In genomic region chr2:160973991-160974390, GRCh38 we compare ENCODE assay signal across 18 cellular contexts.
DNase-seq lines count a peak whose midpoint lies in the region; ATAC-seq, FAIRE-seq and TF ChIP-seq lines count a peak whose summit lies in the region.
"Had no signal": no experiment of that assay in that cellular context is flagged by ENCODE, and none has a peak within 500 bp of the region (broad histone marks: within the 10 kb centered on the region; RNA-seq: fewer than 3 reads in every experiment).

No MANE protein-coding gene starts in this region.

- peaks cover 3% of the 10 kb centered on the region for H3K4me1 Mint-ChIP-seq in endodermal cell
- H3K4me1 Mint-ChIP-seq: CD4-positive, CD25-positive, alpha-beta regulatory T cell had no signal

- no peaks in the 10 kb centered on the region for H3K27me3 Mint-ChIP-seq in endodermal cell (ENCODE audit: insufficient read depth)

- peaks cover 4% of the 10 kb centered on the region for H3K9me3 Mint-ChIP-seq in endodermal cell

- H3K4me3 ChIP-seq in HCT116 (replicated peaks in 1 of 2; ENCODE audit: low read depth in 1 of 2, low read length in 2 of 2) = no peak overlapping the region
- H3K4me3 ChIP-seq in Loucy (ENCODE audit: low read length, poor library complexity, severe bottlenecking) = no peak overlapping the region
- no peak overlapping the region for H3K4me3 ChIP-seq in endodermal cell (ENCODE audit: low read length)

- H3K36me3 ChIP-seq in HCT116 (ENCODE audit: control insufficient read depth in 1 of 2, insufficient read depth in 2 of 2, low read length in 2 of 2) (no peaks in the 10 kb centered on the region), Loucy (ENCODE audit: insufficient read depth, low read length) (no peaks in the 10 kb centered on the region), endodermal cell (ENCODE audit: control insufficient read depth, insufficient read depth, low read length) (no peaks in the 10 kb centered on the region)
- H3K36me3 ChIP-seq: BE2C had no signal

- FAIRE-seq in H54 (lab: Jason Lieb, UNC) = no peak
- FAIRE-seq: GM12891, HepG2 had no signal

- H3K79me2 ChIP-seq in HCT116 (ENCODE audit: insufficient read depth, low read length) = no peaks in the 10 kb centered on the region
- H3K79me2 ChIP-seq in Loucy (ENCODE audit: insufficient read depth, low read length) = no peaks in the 10 kb centered on the region

- no peaks in the 10 kb centered on the region for H3K9me3 ChIP-seq in HCT116 (ENCODE audit: control insufficient read depth in 1 of 2, insufficient read depth in 1 of 2, low read depth in 1 of 2, low read length in 2 of 2)
- H3K9me3 ChIP-seq in Loucy (ENCODE audit: insufficient read depth, low read depth, low read length) = peaks cover 7% of the 10 kb centered on the region
- peaks cover 6% of the 10 kb centered on the region for H3K9me3 ChIP-seq in endodermal cell (ENCODE audit: control insufficient read depth, low read length)
- H3K9me3 ChIP-seq: BE2C had no signal

- DNase-seq in HCT116 (ENCODE audit: low read depth, low spot score) = no peak
- no peak for DNase-seq in endodermal cell
- no peak for DNase-seq in H54 (ENCODE audit: insufficient read length, low spot score)
- no peak for DNase-seq in left cardiac atrium
- no peak for DNase-seq in nucleus accumbens (lab: John Stamatoyannopoulos, UW)
- DNase-seq: ACHN; BE2C; C1 segment of cervical spinal cord; CD4-positive, CD25-positive, alpha-beta regulatory T cell; CD8-positive, alpha-beta memory T cell; COR-L47; DMS 273 treated with DMSO at 0.1 percent for 48 hours; DMS53; GOT3; H9 had no signal

- CTCF ChIA-PET in HCT116 (lab: Charles Lee) = interaction anchor here (0.6 to 1.2 kb wide), 2 partner anchors 90 to 650 kb away, joined by 4 read pairs; no protein-coding TSS in a partner anchor

- TF ChIP-seq CTCF in HCT116 (IDR thresholded peaks at IDR 0.05 in 2 of 3, conservative IDR thresholded peaks at IDR 0.05 in 1 of 3; ENCODE audit: borderline replicate concordance in 1 of 3, insufficient read depth in 1 of 3, low read depth in 2 of 3, low read length in 2 of 3) (no peak), Loucy (conservative IDR thresholded peaks at IDR 0.05; ENCODE audit: low read length) (no peak), endodermal cell (conservative IDR thresholded peaks at IDR 0.05) (peak; percentile 43)

- H4K20me1 ChIP-seq in HCT116 (ENCODE audit: insufficient read depth) (no peaks in the 10 kb centered on the region), Loucy (ENCODE audit: insufficient read depth, low read length, poor library complexity, severe bottlenecking) (no peaks in the 10 kb centered on the region)

- no peaks in the 10 kb centered on the region for H3F3A ChIP-seq in Loucy (ENCODE audit: low read depth)

- no TSS peak for BruUV-seq in HCT116 (replicated peaks; lab: Mats Ljungman, UMichigan)

- H3K4me2 ChIP-seq in HCT116 (ENCODE audit: low read length) (no peak overlapping the region), Loucy (ENCODE audit: low read depth, low read length, poor library complexity, severe bottlenecking) (no peak overlapping the region)

- H3K27ac ChIP-seq in HCT116 (ENCODE audit: low read depth, low read length) (no peak overlapping the region), endodermal cell (ENCODE audit: low read depth, low read length) (no peak overlapping the region)

- no peaks in the 10 kb centered on the region for H3K36me3 Mint-ChIP-seq in endodermal cell (ENCODE audit: low read depth)
- H3K36me3 Mint-ChIP-seq: CD4-positive, CD25-positive, alpha-beta regulatory T cell had no signal

- H3K4me3 Mint-ChIP-seq in endodermal cell = no peak overlapping the region
- H3K4me3 Mint-ChIP-seq: CD4-positive, CD25-positive, alpha-beta regulatory T cell; CD8-positive, alpha-beta memory T cell; H9 had no signal

- peaks cover 0 to 4% of the 10 kb centered on the region in 2 experiments; a peak in 3 of 4 replicates for H3K4me1 ChIP-seq in HCT116 (ENCODE audit: control insufficient read depth in 1 of 2, insufficient read depth in 2 of 2, low read length in 2 of 2)
- no peaks in the 10 kb centered on the region for H3K4me1 ChIP-seq in Loucy (ENCODE audit: insufficient read depth, low read length, poor library complexity, severe bottlenecking)
- peaks cover 2% of the 10 kb centered on the region for H3K4me1 ChIP-seq in endodermal cell (ENCODE audit: control insufficient read depth, insufficient read depth, low read length)
- H3K4me1 ChIP-seq: BE2C had no signal

- no peak overlapping the region for H3K27ac Mint-ChIP-seq in endodermal cell
- H3K27ac Mint-ChIP-seq: CD4-positive, CD25-positive, alpha-beta regulatory T cell; CD8-positive, alpha-beta memory T cell; H9 had no signal

- H3K27me3 ChIP-seq in HCT116 (ENCODE audit: insufficient read depth, low read length) = no peaks in the 10 kb centered on the region
- H3K27me3 ChIP-seq in Loucy (ENCODE audit: insufficient read depth, low read length, poor library complexity, severe bottlenecking) = no peaks in the 10 kb centered on the region
- H3K27me3 ChIP-seq in endodermal cell (ENCODE audit: control insufficient read depth, insufficient read depth, low read length, poor library complexity, severe bottlenecking) = no peaks in the 10 kb centered on the region
- H3K27me3 ChIP-seq: BE2C had no signal

- no peak overlapping the region for H2AFZ ChIP-seq in HCT116 (ENCODE audit: low read depth, low read length, poor library complexity, severe bottlenecking)
- peak overlapping the region; percentile 38; the same call in 1 of the 2 replicates for H2AFZ ChIP-seq in Loucy (ENCODE audit: low read length)

- H3K9me2 ChIP-seq in HCT116 (ENCODE audit: insufficient read depth) (no peaks in the 10 kb centered on the region), Loucy (replicated peaks; ENCODE audit: low read depth, low read length) (no peaks in the 10 kb centered on the region)

- no peak for TF ChIP-seq POLR2A in HCT116 (IDR thresholded peaks at IDR 0.05; ENCODE audit: borderline replicate concordance, extremely low read depth, insufficient read depth, insufficient read length)
- no peak for TF ChIP-seq POLR2A in H54 (IDR thresholded peaks at IDR 0.05; ENCODE audit: low read depth, low read length)

- H3K9ac ChIP-seq in HCT116 (ENCODE audit: low read length) (no peak overlapping the region), Loucy (ENCODE audit: low read depth, low read length, poor library complexity, severe bottlenecking) (no peak overlapping the region), endodermal cell (ENCODE audit: extremely low read depth, low read length, poor library complexity, severe bottlenecking) (no peak overlapping the region)

- TF ChIP-seq RAD21 in HCT116 (IDR thresholded peaks at IDR 0.05; ENCODE audit: low read depth) = no peak

- intact Hi-C loops in HCT116 (cut with micrococcal nuclease) = no loop called here
- intact Hi-C loops in left cardiac atrium (cut with DNase I) = loop anchor here in 1 of 2 donors (5.0 to 10.0 kb wide), 3 partner anchors 647 to 869 kb away; no protein-coding TSS in a partner anchor

- RAD21 ChIA-PET in HCT116 (lab: Charles Lee; ENCODE audit: low non-redundant PET in 1 of 2, low total read pairs in 2 of 2, uncharacterized antibody in 2 of 2, unreplicated experiment in 2 of 2) = no interaction called here

- POLR2A ChIA-PET in HCT116 (lab: Charles Lee) = no interaction called here

- ATAC-seq in HCT116 = peak; percentile 69
- no peak for ATAC-seq in left cardiac atrium
- ATAC-seq: HepG2 had no signal

TF ChIP-seq in HCT116, 20 proteins besides CTCF, POLR2A, EP300 and RAD21:
- TF ChIP-seq POLR2AphosphoS5 (IDR thresholded peaks at IDR 0.05; ENCODE audit: low read depth, low read length) (no peak), ZBTB33 (IDR thresholded peaks at IDR 0.05; ENCODE audit: extremely low read depth, insufficient replicate concordance, low read length) (no peak), ELF1 (IDR thresholded peaks at IDR 0.05; ENCODE audit: borderline replicate concordance, low read depth) (no peak), SIN3A (IDR thresholded peaks at IDR 0.05; ENCODE audit: low read depth) (no peak), EZH2 (IDR thresholded peaks at IDR 0.05) (no peak), JUND (IDR thresholded peaks at IDR 0.05) (no peak), YY1 (IDR thresholded peaks at IDR 0.05; ENCODE audit: extremely low read depth, insufficient replicate concordance, low read depth, low read length) (no peak), TCF7L2 (IDR thresholded peaks at IDR 0.05; ENCODE audit: borderline replicate concordance, extremely low read depth, insufficient read depth, insufficient read length) (no peak), EZH2phosphoT487 (IDR thresholded peaks at IDR 0.05; ENCODE audit: borderline replicate concordance) (no peak)
